In the genomic region with DNA sequence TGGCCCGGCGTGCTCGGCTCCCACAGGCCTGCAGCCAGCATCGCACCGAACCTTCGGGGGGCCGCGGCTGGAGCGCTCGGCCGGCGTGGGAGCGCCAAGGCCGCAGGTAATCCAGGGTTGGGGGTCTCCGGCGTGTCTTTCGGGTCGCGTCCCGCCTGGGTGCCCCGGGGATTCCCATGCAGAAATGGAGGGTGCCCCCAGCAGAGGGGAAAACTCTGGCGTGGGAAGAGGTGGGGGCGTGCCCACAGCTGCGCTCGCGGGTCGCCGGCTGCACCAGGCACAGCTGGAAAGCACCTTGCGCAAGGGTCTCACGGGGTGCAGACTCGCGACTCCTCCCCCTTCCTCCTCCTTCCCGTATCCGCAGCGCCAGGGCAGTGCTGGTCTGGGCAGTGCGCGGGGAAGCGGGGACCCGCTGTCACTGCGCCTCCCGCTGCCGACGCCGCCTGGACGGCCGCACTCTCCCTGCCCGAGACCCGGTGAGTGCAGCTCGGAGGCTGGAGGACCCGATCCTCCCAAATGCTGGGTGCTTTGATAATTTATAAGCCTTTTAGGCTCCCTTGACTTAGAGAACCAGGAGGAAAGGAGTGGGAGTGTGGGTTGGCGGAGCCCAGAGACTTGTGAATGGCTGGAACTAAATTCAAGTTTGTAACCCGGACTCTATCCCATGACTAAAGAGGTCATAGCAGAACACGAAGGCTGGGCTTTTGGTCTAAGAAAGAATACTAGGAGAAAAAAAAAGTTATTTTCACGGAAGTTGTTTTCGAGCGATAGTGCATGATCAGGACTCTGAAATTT, we compare ENCODE assay signal across 1 cellular context.
A peak's percentile ranks its signal among the peaks of the same experiment; 100 is the strongest.
TF ChIP-seq lines count a peak whose summit lies in the region.

No MANE protein-coding gene starts in this region.

TF ChIP-seq in K562, 482 proteins besides CTCF, POLR2A, EP300 and RAD21 (continues in another document):
- TF ChIP-seq, protein P1, sequence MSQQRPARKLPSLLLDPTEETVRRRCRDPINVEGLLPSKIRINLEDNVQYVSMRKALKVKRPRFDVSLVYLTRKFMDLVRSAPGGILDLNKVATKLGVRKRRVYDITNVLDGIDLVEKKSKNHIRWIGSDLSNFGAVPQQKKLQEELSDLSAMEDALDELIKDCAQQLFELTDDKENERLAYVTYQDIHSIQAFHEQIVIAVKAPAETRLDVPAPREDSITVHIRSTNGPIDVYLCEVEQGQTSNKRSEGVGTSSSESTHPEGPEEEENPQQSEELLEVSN (IDR thresholded peaks at IDR 0.05; ENCODE audit: borderline replicate concordance in 1 of 2, extremely low read depth in 1 of 2, insufficient read depth in 1 of 2, insufficient read length in 1 of 2, low read depth in 1 of 2, low read length in 1 of 2, poor library complexity in 1 of 2, severe bottlenecking in 1 of 2): peak in 1 of 2 experiments; percentile 42
- TF ChIP-seq HMGN3 (IDR thresholded peaks at IDR 0.05; ENCODE audit: borderline replicate concordance, extremely low read depth, insufficient read length, low read depth, low read length) (peak; percentile 60), ZBTB26 (CRISPR knock-in tag; IDR thresholded peaks at IDR 0.05) (no peak), NR2C2 (CRISPR knock-in tag; IDR thresholded peaks at IDR 0.05) (no peak), NR2C2 (tag; IDR thresholded peaks at IDR 0.05) (peak; percentile 56), NCOA6 (IDR thresholded peaks at IDR 0.05) (0 out of 2 replicates have a peak, but pooled peaks have one; percentile 44), FIP1L1 (IDR thresholded peaks at IDR 0.05; ENCODE audit: low read depth, low read length, poor library complexity, severe bottlenecking) (peak; percentile 89), CTBP1 (IDR thresholded peaks at IDR 0.05; ENCODE audit: borderline replicate concordance) (peak; percentile 50; the same call in 1 of the 2 replicates), TAF9B (IDR thresholded peaks at IDR 0.05; ENCODE audit: partially characterized antibody) (peak; percentile 53), RB1 (IDR thresholded peaks at IDR 0.05; ENCODE audit: low read depth) (0 out of 2 replicates have a peak, but pooled peaks have one; percentile 12), ERF (CRISPR knock-in tag; IDR thresholded peaks at IDR 0.05) (no peak), ARHGAP35 (IDR thresholded peaks at IDR 0.05; ENCODE audit: partially characterized antibody) (no peak), ZNF740 (CRISPR knock-in tag; IDR thresholded peaks at IDR 0.05) (0 out of 2 replicates have a peak, but pooled peaks have one; percentile 9), ZNF740 (tag; IDR thresholded peaks at IDR 0.05) (no peak), TCF3 (CRISPR knock-in tag; IDR thresholded peaks at IDR 0.05) (peak; percentile 15; the same call in 1 of the 2 replicates), GABPB1 (CRISPR knock-in tag; IDR thresholded peaks at IDR 0.05) (peak; percentile 65; the same call in 1 of the 2 replicates), MYBL2 (IDR thresholded peaks at IDR 0.05; ENCODE audit: low read depth) (no peak), MYBL2 (CRISPR knock-in tag; IDR thresholded peaks at IDR 0.05; ENCODE audit: borderline replicate concordance) (no peak), RFX1 (IDR thresholded peaks at IDR 0.05) (no peak), MXI1 (IDR thresholded peaks at IDR 0.05; ENCODE audit: low read depth, low read length) (0 out of 2 replicates have a peak, but pooled peaks have one; percentile 36), ZNF324 (CRISPR knock-in tag; IDR thresholded peaks at IDR 0.05) (no peak), DACH1 (IDR thresholded peaks at IDR 0.05; ENCODE audit: partially characterized antibody) (peak; percentile 64), E2F1 (CRISPR knock-in tag; IDR thresholded peaks at IDR 0.05) (peak; percentile 65; the same call in 1 of the 2 replicates), STAT6 (CRISPR knock-in tag; IDR thresholded peaks at IDR 0.05) (peak; percentile 58; the same call in 1 of the 2 replicates)
- TF ChIP-seq, protein P2, sequence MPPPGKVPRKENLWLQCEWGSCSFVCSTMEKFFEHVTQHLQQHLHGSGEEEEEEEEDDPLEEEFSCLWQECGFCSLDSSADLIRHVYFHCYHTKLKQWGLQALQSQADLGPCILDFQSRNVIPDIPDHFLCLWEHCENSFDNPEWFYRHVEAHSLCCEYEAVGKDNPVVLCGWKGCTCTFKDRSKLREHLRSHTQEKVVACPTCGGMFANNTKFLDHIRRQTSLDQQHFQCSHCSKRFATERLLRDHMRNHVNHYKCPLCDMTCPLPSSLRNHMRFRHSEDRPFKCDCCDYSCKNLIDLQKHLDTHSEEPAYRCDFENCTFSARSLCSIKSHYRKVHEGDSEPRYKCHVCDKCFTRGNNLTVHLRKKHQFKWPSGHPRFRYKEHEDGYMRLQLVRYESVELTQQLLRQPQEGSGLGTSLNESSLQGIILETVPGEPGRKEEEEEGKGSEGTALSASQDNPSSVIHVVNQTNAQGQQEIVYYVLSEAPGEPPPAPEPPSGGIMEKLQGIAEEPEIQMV (tag; conservative IDR thresholded peaks at IDR 0.05; ENCODE audit: low read depth): no peak
- TF ChIP-seq, protein P3, sequence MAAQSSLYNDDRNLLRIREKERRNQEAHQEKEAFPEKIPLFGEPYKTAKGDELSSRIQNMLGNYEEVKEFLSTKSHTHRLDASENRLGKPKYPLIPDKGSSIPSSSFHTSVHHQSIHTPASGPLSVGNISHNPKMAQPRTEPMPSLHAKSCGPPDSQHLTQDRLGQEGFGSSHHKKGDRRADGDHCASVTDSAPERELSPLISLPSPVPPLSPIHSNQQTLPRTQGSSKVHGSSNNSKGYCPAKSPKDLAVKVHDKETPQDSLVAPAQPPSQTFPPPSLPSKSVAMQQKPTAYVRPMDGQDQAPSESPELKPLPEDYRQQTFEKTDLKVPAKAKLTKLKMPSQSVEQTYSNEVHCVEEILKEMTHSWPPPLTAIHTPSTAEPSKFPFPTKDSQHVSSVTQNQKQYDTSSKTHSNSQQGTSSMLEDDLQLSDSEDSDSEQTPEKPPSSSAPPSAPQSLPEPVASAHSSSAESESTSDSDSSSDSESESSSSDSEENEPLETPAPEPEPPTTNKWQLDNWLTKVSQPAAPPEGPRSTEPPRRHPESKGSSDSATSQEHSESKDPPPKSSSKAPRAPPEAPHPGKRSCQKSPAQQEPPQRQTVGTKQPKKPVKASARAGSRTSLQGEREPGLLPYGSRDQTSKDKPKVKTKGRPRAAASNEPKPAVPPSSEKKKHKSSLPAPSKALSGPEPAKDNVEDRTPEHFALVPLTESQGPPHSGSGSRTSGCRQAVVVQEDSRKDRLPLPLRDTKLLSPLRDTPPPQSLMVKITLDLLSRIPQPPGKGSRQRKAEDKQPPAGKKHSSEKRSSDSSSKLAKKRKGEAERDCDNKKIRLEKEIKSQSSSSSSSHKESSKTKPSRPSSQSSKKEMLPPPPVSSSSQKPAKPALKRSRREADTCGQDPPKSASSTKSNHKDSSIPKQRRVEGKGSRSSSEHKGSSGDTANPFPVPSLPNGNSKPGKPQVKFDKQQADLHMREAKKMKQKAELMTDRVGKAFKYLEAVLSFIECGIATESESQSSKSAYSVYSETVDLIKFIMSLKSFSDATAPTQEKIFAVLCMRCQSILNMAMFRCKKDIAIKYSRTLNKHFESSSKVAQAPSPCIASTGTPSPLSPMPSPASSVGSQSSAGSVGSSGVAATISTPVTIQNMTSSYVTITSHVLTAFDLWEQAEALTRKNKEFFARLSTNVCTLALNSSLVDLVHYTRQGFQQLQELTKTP (IDR thresholded peaks at IDR 0.05; ENCODE audit: low read depth in 1 of 2, partially characterized antibody in 2 of 2): no peak
- TF ChIP-seq, protein P4, sequence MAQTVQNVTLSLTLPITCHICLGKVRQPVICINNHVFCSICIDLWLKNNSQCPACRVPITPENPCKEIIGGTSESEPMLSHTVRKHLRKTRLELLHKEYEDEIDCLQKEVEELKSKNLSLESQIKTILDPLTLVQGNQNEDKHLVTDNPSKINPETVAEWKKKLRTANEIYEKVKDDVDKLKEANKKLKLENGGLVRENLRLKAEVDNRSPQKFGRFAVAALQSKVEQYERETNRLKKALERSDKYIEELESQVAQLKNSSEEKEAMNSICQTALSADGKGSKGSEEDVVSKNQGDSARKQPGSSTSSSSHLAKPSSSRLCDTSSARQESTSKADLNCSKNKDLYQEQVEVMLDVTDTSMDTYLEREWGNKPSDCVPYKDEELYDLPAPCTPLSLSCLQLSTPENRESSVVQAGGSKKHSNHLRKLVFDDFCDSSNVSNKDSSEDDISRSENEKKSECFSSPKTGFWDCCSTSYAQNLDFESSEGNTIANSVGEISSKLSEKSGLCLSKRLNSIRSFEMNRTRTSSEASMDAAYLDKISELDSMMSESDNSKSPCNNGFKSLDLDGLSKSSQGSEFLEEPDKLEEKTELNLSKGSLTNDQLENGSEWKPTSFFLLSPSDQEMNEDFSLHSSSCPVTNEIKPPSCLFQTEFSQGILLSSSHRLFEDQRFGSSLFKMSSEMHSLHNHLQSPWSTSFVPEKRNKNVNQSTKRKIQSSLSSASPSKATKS (CRISPR knock-in tag; IDR thresholded peaks at IDR 0.05): no peak
- TF ChIP-seq, protein P5, sequence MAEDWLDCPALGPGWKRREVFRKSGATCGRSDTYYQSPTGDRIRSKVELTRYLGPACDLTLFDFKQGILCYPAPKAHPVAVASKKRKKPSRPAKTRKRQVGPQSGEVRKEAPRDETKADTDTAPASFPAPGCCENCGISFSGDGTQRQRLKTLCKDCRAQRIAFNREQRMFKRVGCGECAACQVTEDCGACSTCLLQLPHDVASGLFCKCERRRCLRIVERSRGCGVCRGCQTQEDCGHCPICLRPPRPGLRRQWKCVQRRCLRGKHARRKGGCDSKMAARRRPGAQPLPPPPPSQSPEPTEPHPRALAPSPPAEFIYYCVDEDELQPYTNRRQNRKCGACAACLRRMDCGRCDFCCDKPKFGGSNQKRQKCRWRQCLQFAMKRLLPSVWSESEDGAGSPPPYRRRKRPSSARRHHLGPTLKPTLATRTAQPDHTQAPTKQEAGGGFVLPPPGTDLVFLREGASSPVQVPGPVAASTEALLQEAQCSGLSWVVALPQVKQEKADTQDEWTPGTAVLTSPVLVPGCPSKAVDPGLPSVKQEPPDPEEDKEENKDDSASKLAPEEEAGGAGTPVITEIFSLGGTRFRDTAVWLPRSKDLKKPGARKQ (CRISPR knock-in tag; IDR thresholded peaks at IDR 0.05): no peak
- TF ChIP-seq, protein P6, sequence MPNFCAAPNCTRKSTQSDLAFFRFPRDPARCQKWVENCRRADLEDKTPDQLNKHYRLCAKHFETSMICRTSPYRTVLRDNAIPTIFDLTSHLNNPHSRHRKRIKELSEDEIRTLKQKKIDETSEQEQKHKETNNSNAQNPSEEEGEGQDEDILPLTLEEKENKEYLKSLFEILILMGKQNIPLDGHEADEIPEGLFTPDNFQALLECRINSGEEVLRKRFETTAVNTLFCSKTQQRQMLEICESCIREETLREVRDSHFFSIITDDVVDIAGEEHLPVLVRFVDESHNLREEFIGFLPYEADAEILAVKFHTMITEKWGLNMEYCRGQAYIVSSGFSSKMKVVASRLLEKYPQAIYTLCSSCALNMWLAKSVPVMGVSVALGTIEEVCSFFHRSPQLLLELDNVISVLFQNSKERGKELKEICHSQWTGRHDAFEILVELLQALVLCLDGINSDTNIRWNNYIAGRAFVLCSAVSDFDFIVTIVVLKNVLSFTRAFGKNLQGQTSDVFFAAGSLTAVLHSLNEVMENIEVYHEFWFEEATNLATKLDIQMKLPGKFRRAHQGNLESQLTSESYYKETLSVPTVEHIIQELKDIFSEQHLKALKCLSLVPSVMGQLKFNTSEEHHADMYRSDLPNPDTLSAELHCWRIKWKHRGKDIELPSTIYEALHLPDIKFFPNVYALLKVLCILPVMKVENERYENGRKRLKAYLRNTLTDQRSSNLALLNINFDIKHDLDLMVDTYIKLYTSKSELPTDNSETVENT (CRISPR knock-in tag; IDR thresholded peaks at IDR 0.05): 0 out of 2 replicates have a peak, but pooled peaks have one; percentile 51
